ENCODE assay signal across 8 cellular contexts in genomic region chr1:11719313-11720032, GRCh38. TPM values are rescaled to one million over a fixed set of nuclear protein-coding genes. Genes with fewer than 3 reads are reported as not detected.
DNase-seq lines count a peak whose midpoint lies in the region; FAIRE-seq and TF ChIP-seq lines count a peak whose summit lies in the region.

No MANE protein-coding gene starts in this region.

- FAIRE-seq in GM19239 (lab: Jason Lieb, UNC): peak; percentile 89

- H3K27me3 ChIP-seq in ascending aorta (no peaks in the 10 kb centered on the region), hepatocyte (peaks cover 6% of the 10 kb centered on the region), sigmoid colon (peaks cover 0 to 5% (median 0%) of the 10 kb centered on the region in 3 donors)

- peak overlapping the region; percentile 80 for H3K4me2 ChIP-seq in hepatocyte

- H3K79me2 ChIP-seq in hepatocyte: no peaks in the 10 kb centered on the region

- 31% methylated on average over 44 of the region's 44 CpGs for WGBS in hepatocyte (ENCODE audit: low lambda C conversion rate, missing lambda C conversion rate)
- 4% methylated on average over 44 of the region's 44 CpGs for WGBS in sigmoid colon, 2 donors

- H2AFZ ChIP-seq in hepatocyte: no peak overlapping the region

- TF ChIP-seq CTCF in NB4 (IDR thresholded peaks at IDR 0.05; ENCODE audit: low read depth, low read length): peak; percentile 92
- TF ChIP-seq CTCF in ascending aorta (IDR thresholded peaks at IDR 0.05): peak; percentile 85 to 98 (median 98)
- TF ChIP-seq CTCF in hepatocyte (IDR thresholded peaks at IDR 0.05; ENCODE audit: poor library complexity): peak; percentile 99
- TF ChIP-seq CTCF in sigmoid colon (IDR thresholded peaks at IDR 0.05): peak; percentile 76 to 98 (median 92)

- DNase-seq in AG08396 (ENCODE audit: low spot score) (peak; percentile 75), GM19239 (ENCODE audit: insufficient read length, low spot score) (peak; percentile 80), NB4 (ENCODE audit: low read depth) (peak; percentile 90), T-helper 9 cell (peak; percentile 89), ascending aorta (ENCODE audit: low spot score in 2 of 2) (peak; percentile 45 to 91), hepatocyte (ENCODE audit: low spot score) (peak; percentile 83), sigmoid colon (peak; percentile 91), iPS-NIHi7 (ENCODE audit: extremely low spot score) (no peak)

- H3K4me3 ChIP-seq in NB4 (ENCODE audit: low read depth, low read length) (peak overlapping the region; percentile 53), ascending aorta (peak overlapping the region; percentile 34 to 58), hepatocyte (no peak overlapping the region), sigmoid colon (peak overlapping the region in 3 of 4 donors; percentile 34 to 43 (median 42))

- TF ChIP-seq POLR2A in NB4 (IDR thresholded peaks at IDR 0.05; ENCODE audit: extremely low read depth, insufficient read length) (peak; percentile 43), sigmoid colon (IDR thresholded peaks at IDR 0.05) (no peak)

- H3K27ac ChIP-seq in ascending aorta: no peak overlapping the region
- H3K27ac ChIP-seq in hepatocyte: no peak overlapping the region
- H3K27ac ChIP-seq in sigmoid colon: peak overlapping the region; percentile 25 to 53 (median 46)

- H3K9me3 ChIP-seq in ascending aorta (no peaks in the 10 kb centered on the region), hepatocyte (ENCODE audit: low read depth) (no peaks in the 10 kb centered on the region), sigmoid colon (no peaks in the 10 kb centered on the region)

- H3K36me3 ChIP-seq in ascending aorta (no peaks in the 10 kb centered on the region), hepatocyte (replicated peaks; ENCODE audit: insufficient read depth, low read depth) (no peaks in the 10 kb centered on the region), sigmoid colon (no peaks in the 10 kb centered on the region)

- TF ChIP-seq EP300 in sigmoid colon (IDR thresholded peaks at IDR 0.05): no peak

- peaks cover 3% of the 10 kb centered on the region in 2 donors for H3K4me1 ChIP-seq in ascending aorta
- H3K4me1 ChIP-seq in hepatocyte (ENCODE audit: insufficient read depth): no peaks in the 10 kb centered on the region
- H3K4me1 ChIP-seq in sigmoid colon: peaks cover 0 to 11% (median 9%) of the 10 kb centered on the region in 4 donors

- no peaks in the 10 kb centered on the region for H4K20me1 ChIP-seq in hepatocyte (ENCODE audit: insufficient read depth, poor library complexity, severe bottlenecking)

- H3K9me2 ChIP-seq in hepatocyte (replicated peaks; ENCODE audit: insufficient read depth): no peaks in the 10 kb centered on the region

- intact Hi-C loops in ascending aorta (cut with DNase I): loop anchor here (1.0 kb wide), 1 partner anchor 69 kb away; no protein-coding TSS in a partner anchor
- intact Hi-C loops in sigmoid colon (cut with DNase I): loop anchor here (1.0 to 2.0 kb wide), 3 partner anchors 39 to 69 kb away; partner anchors contain the start of gene FBXO6

RNA-seq across cellular contexts. Expression of gene AGTRAP, which starts 16.5 kb away (rescaled TPM):
- total RNA-seq in ascending aorta (95.6 TPM), hepatocyte (30.5 and 34.2 TPM in 2 replicates), sigmoid colon (10 to 100 TPM; 22.8 to 58.3 (median 33.6) TPM)
- polyA plus RNA-seq in hepatocyte (71.9 and 77.5 TPM in 2 replicates), sigmoid colon (10 to 100 TPM in 2 of 3 donors, 1 to 10 TPM in 1; 6.7 to 57.3 (median 12.0) TPM)

RNA-seq across cellular contexts. Expression of gene DRAXIN, which starts 28.0 kb away (rescaled TPM):
- total RNA-seq in ascending aorta (1.8 TPM), hepatocyte (0.16 and 0.60 TPM in 2 replicates), sigmoid colon (under 1 TPM in 2 of 4 donors, not detected in 2; 0.28 to 0.36 TPM)
- polyA plus RNA-seq in hepatocyte (0.28 TPM in 1 of 2 replicates, not detected in the other), sigmoid colon (under 1 TPM in 1 of 3 donors, not detected in 2; 0.13 TPM)

RNA-seq across cellular contexts. Expression of gene MAD2L2, which starts 38.5 kb away (rescaled TPM):
- total RNA-seq in ascending aorta (18.3 TPM), hepatocyte (40.6 and 46.8 TPM in 2 replicates), sigmoid colon (10 to 100 TPM; 28.2 to 57.9 (median 41.4) TPM)
- polyA plus RNA-seq in hepatocyte (63.2 and 72.7 TPM in 2 replicates), sigmoid colon (10 to 100 TPM in 2 of 3 donors, 1 to 10 TPM in 1; 8.8 to 26.4 (median 15.0) TPM)

RNA-seq across cellular contexts. Expression of gene C1orf167, which starts 42.5 kb away (rescaled TPM):
- not detected for total RNA-seq in ascending aorta
- total RNA-seq in hepatocyte: not detected in 2 replicates
- polyA plus RNA-seq in hepatocyte: 0.37 TPM in 1 of 2 replicates, not detected in the other
- total RNA-seq in sigmoid colon: 1 to 10 TPM in 2 of 4 donors, under 1 TPM in 1, not detected in 1; 0.66 to 1.8 (median 1.1) TPM
- polyA plus RNA-seq in sigmoid colon: 1 to 10 TPM; 1.6 to 2.4 (median 2.2) TPM

RNA-seq across cellular contexts. Expression of gene FBXO6, which starts 55.5 kb away (rescaled TPM):
- total RNA-seq in ascending aorta: 7.9 TPM
- total RNA-seq in hepatocyte: 19.4 and 21.5 TPM in 2 replicates
- polyA plus RNA-seq in hepatocyte: 28.9 and 30.0 TPM in 2 replicates
- 10 to 100 TPM in 3 of 4 donors, 1 to 10 TPM in 1; 9.2 to 19.9 (median 11.5) TPM for total RNA-seq in sigmoid colon
- 10 to 100 TPM in 1 of 3 donors, 1 to 10 TPM in 2; 6.9 to 17.8 (median 9.0) TPM for polyA plus RNA-seq in sigmoid colon

Comparison
In these comparisons a context has a peak if more than half of its experiments do, and no peak if none do; other contexts are left out.
1. H3K27ac ChIP-seq: peak in sigmoid colon (4 of 4); none in ascending aorta (0 of 2) and hepatocyte (single experiment).
2. Peak in every context shown above with its lines, with median percentiles within 50 percentile points of each other: CTCF ChIP-seq.